ENCODE assay signal across 7 cellular contexts in the genomic region with DNA sequence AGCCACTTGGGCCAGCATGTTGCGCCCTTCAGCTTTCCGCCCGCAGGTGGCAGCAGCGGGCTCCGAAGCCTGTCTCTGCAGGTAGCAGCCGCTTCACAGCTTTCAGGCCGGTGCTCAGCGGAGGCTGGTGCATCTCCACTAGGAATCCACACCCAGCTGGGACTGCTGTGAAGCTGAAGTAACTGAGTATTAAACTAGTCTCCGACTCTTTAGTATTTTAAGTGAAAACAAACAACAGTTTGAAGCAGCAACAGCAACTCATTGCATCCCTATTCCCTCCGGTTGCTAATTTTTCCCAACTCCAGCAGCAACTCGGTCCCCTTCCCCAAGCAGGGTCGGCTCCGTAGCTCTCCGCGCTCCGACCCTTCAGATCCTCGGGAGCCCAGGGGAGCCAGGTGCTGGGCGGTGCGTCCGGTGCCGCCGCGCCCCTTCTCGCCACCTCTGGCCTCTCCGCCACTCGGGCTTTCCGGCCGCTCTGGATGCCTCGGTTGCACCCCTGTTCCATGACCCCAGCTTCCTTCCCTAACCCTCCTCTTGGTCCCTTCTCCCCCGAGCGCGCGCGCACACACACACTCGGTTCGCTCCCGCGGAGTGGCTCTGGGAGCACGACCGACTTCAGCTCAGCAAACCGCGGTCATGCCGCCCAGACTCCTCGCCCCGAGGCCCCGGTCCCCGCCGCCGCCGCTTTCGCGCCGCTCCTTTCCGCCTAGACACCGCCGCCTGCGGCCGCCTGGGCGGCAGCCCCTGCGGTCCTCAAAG. TPM values are rescaled to one million over a fixed set of nuclear protein-coding genes. Genes with fewer than 3 reads are reported as not detected.
DNase-seq lines count a peak whose midpoint lies in the region; ATAC-seq and TF ChIP-seq lines count a peak whose summit lies in the region.

No MANE protein-coding gene starts in this region.

- no peaks in the 10 kb centered on the region for H3K36me3 Mint-ChIP-seq in T-helper 17 cell (ENCODE audit: low read depth)

- no peak for TF ChIP-seq POLR2A in body of pancreas (IDR thresholded peaks at IDR 0.05)

- peak overlapping the region in 1 of 2 donors; percentile 17 for H3K4me3 ChIP-seq in body of pancreas

- peaks cover 8% of the 10 kb centered on the region for H3K4me1 Mint-ChIP-seq in T-helper 17 cell

- H3K4me3 Mint-ChIP-seq in T-helper 17 cell = peak overlapping the region; percentile 72

- H3K27me3 Mint-ChIP-seq in T-helper 17 cell = peaks cover 41% of the 10 kb centered on the region

- peak; percentile 74 for DNase-seq in NCI-H1436 treated with DMSO at 0.1 percent for 48 hours (lab: John Stamatoyannopoulos, UW)
- DNase-seq in T-helper 17 cell = peak in 2 of 3 donors; percentile 13 to 38
- peak; percentile 78 to 85 (median 81) for DNase-seq in body of pancreas
- DNase-seq in iPS DF 19.7 (ENCODE audit: low read depth, low spot score) = peak; percentile 23
- DNase-seq in retina = peak; percentile 93

- no peaks in the 10 kb centered on the region for H3K36me3 ChIP-seq in body of pancreas (replicated peaks in 1 of 2; ENCODE audit: insufficient read depth in 1 of 2, low read depth in 2 of 2)

- ATAC-seq in GM18498 (IDR thresholded peaks at IDR 0.05; ENCODE audit: unreplicated experiment) = peak; percentile 98
- ATAC-seq in HG02884 (IDR thresholded peaks at IDR 0.05; ENCODE audit: unreplicated experiment) = peak; percentile 97
- peak; percentile 81 for ATAC-seq in T-helper 17 cell
- peak; percentile 93 for ATAC-seq in body of pancreas

- peak; percentile 73 to 87 (median 77) for TF ChIP-seq CTCF in body of pancreas (IDR thresholded peaks at IDR 0.05)

- WGBS in body of pancreas, 2 donors = 1% methylated on average over 43 to 58 of the region's 60 CpGs

- intact Hi-C loops in body of pancreas (cut with DNase I) = no loop called here

- H3K27ac Mint-ChIP-seq in T-helper 17 cell = no peak overlapping the region

- H3K27me3 ChIP-seq in body of pancreas = no peaks in the 10 kb centered on the region

- peaks cover 13% of the 10 kb centered on the region for H3K4me1 ChIP-seq in body of pancreas

- H3K27ac ChIP-seq in body of pancreas = no peak overlapping the region

- H3K9me3 ChIP-seq in T-helper 17 cell (ENCODE audit: control insufficient read depth, low read length, poor library complexity, severe bottlenecking) (no peaks in the 10 kb centered on the region), body of pancreas (no peaks in the 10 kb centered on the region)

RNA-seq across cellular contexts. Expression of gene NKAIN2, which starts 0.8 kb away (rescaled TPM):
- under 1 TPM in 1 of 2 donors, not detected in 1; 0.13 TPM for total RNA-seq in T-helper 17 cell
- not detected for total RNA-seq in body of pancreas

Comparison
In these comparisons a context has a peak if more than half of its experiments do, and no peak if none do; other contexts are left out.
1. DNase-seq: peak in every context shown above with its lines; median percentile 93 in retina; 81 in body of pancreas; 74 in NCI-H1436 treated with DMSO at 0.1 percent for 48 hours; 26 in T-helper 17 cell; 23 in iPS DF 19.7.